ENCODE assay signal across 17 cellular contexts in genomic region chr19:39520541-39521204, GRCh38. TPM values are rescaled to one million over a fixed set of nuclear protein-coding genes. Genes with fewer than 3 reads are reported as not detected.
DNase-seq lines count a peak whose midpoint lies in the region; ATAC-seq, FAIRE-seq and TF ChIP-seq lines count a peak whose summit lies in the region.
"Had no signal": no experiment of that assay in that cellular context is flagged by ENCODE, and none has a peak within 500 bp of the region (broad histone marks: within the 10 kb centered on the region; RNA-seq: fewer than 3 reads in every experiment).

No MANE protein-coding gene starts in this region.

- H3K79me2 ChIP-seq in OCI-LY3 (ENCODE audit: low read length) (no peaks in the 10 kb centered on the region), parathyroid adenoma (no peaks in the 10 kb centered on the region)

- H3K27ac Mint-ChIP-seq in WTC11, result no peak overlapping the region
- no peak overlapping the region for H3K27ac Mint-ChIP-seq in activated CD8-positive, alpha-beta T cell treated with anti-CD3 and anti-CD28 coated beads, Interleukin-2, amount 10 ng/mL, durations not matched to agents 7 days and 5 days
- H3K27ac Mint-ChIP-seq: H9 had no signal

- intact Hi-C loops in thyroid gland (cut with DNase I), result no loop called here

- CTCF ChIA-PET in A549 (lab: Yijun Ruan, JAX), result interaction anchor here (0.7 to 17.0 kb wide), 8 partner anchors 9 to 109 kb away, joined by 3 to 257 read pairs (median 8); partner anchors contain the start of genes EID2B and RPS16
- CTCF ChIA-PET in WTC11 (lab: Charles Lee), result interaction anchor here (1.2 to 3.3 kb wide), 3 partner anchors 8 to 23 kb away, joined by 3 to 21 read pairs (median 8); partner anchors contain the start of gene EID2B
- CTCF ChIA-PET in activated CD8-positive, alpha-beta T cell treated with anti-CD3 and anti-CD28 coated beads, Interleukin-2, amount 10 ng/mL, durations not matched to agents 7 days and 5 days (lab: Charles Lee), result interaction anchor here (2.0 kb wide), 1 partner anchor 12 kb away, joined by 8 read pairs; the partner anchor contains the start of gene EID2B

- TF ChIP-seq RAD21 in A549 (conservative IDR thresholded peaks at IDR 0.05 in 1 of 2, IDR thresholded peaks at IDR 0.05 in 1 of 2), result no peak

- WGBS in A549 (ENCODE audit: missing lambda C conversion rate), result 74% methylated on average over 7 of the region's 7 CpGs
- WGBS in thyroid gland, 2 donors, result 85 to 86% methylated on average over 7 of the region's 7 CpGs

- no peak for TF ChIP-seq EP300 in A549 (IDR thresholded peaks at IDR 0.05)

- H3K27me3 ChIP-seq in OCI-LY3 (ENCODE audit: low read depth, low read length), result no peaks in the 10 kb centered on the region
- no peaks in the 10 kb centered on the region for H3K27me3 ChIP-seq in parathyroid adenoma (ENCODE audit: control insufficient read depth, insufficient read depth, low read length)
- H3K27me3 ChIP-seq in thyroid gland, result no peaks in the 10 kb centered on the region

- H3K4me1 Mint-ChIP-seq in WTC11, result peaks cover 24% of the 10 kb centered on the region
- peaks cover 6% of the 10 kb centered on the region for H3K4me1 Mint-ChIP-seq in activated CD8-positive, alpha-beta T cell treated with anti-CD3 and anti-CD28 coated beads, Interleukin-2, amount 10 ng/mL, durations not matched to agents 7 days and 5 days (ENCODE audit: low read depth)

- TF ChIP-seq CTCF in A549 (IDR thresholded peaks at IDR 0.05) (no peak), OCI-LY3 (IDR thresholded peaks at IDR 0.05; ENCODE audit: low read depth, low read length) (no peak), parathyroid adenoma (IDR thresholded peaks at IDR 0.05) (no peak), thyroid gland (IDR thresholded peaks at IDR 0.05) (no peak), WTC11 (IDR thresholded peaks at IDR 0.05) (no peak)

- H3K27me3 Mint-ChIP-seq in WTC11 (ENCODE audit: low read depth), result no peaks in the 10 kb centered on the region; the same call in 1 of the 2 replicates
- H3K27me3 Mint-ChIP-seq in activated CD8-positive, alpha-beta T cell treated with anti-CD3 and anti-CD28 coated beads, Interleukin-2, amount 10 ng/mL, durations not matched to agents 7 days and 5 days (ENCODE audit: low read depth), result peaks cover 15% of the 10 kb centered on the region

- no peak overlapping the region for H3K27ac ChIP-seq in A549
- H3K27ac ChIP-seq in OCI-LY3 (ENCODE audit: low read length), result peak overlapping the region; percentile 23; the same call in 1 of the 2 replicates
- H3K27ac ChIP-seq in parathyroid adenoma, result peak overlapping the region; percentile 86
- H3K27ac ChIP-seq in thyroid gland, result peak overlapping the region; percentile 87 to 90 (median 89)
- H3K27ac ChIP-seq: BLaER1 had no signal

- H2AFZ ChIP-seq in OCI-LY3 (ENCODE audit: low read depth, low read length), result no peak overlapping the region; the same call in 1 of the 2 replicates
- peak overlapping the region; percentile 75 for H2AFZ ChIP-seq in parathyroid adenoma

- no peak for ATAC-seq in A549
- no peak for ATAC-seq in WTC11
- no peak for ATAC-seq in activated CD8-positive, alpha-beta T cell treated with anti-CD3 and anti-CD28 coated beads, Interleukin-2, amount 10 ng/mL, durations not matched to agents 7 days and 5 days

- H3K4me2 ChIP-seq in A549, result no peak overlapping the region
- peak overlapping the region; percentile 62 for H3K4me2 ChIP-seq in OCI-LY3 (ENCODE audit: low read length)
- peak overlapping the region; percentile 61 for H3K4me2 ChIP-seq in parathyroid adenoma (ENCODE audit: low read length)
- H3K4me2 ChIP-seq: BLaER1 had no signal

- FAIRE-seq in A549 (lab: Jason Lieb, UNC), result peak; percentile 36
- FAIRE-seq: H1 had no signal

- H3K9ac ChIP-seq in OCI-LY3 (ENCODE audit: low read length) (no peak overlapping the region), parathyroid adenoma (no peak overlapping the region)
- H3K9ac ChIP-seq: BLaER1 had no signal

- H3K36me3 ChIP-seq in OCI-LY3 (replicated peaks; ENCODE audit: low read depth, low read length) (peaks cover 23% of the 10 kb centered on the region), parathyroid adenoma (ENCODE audit: control insufficient read depth, insufficient read depth, low read length) (no peaks in the 10 kb centered on the region), thyroid gland (no peaks in the 10 kb centered on the region)
- H3K36me3 ChIP-seq: BLaER1 had no signal

- H3K4me1 ChIP-seq in A549 (peaks cover 6% of the 10 kb centered on the region; the same call in 2 of the 3 replicates), OCI-LY3 (ENCODE audit: low read length) (peaks cover 46% of the 10 kb centered on the region), parathyroid adenoma (peaks cover 18% of the 10 kb centered on the region), thyroid gland (peaks cover 13 to 40% of the 10 kb centered on the region in 2 donors)

- H3K4me3 ChIP-seq in A549, result no peak overlapping the region
- H3K4me3 ChIP-seq in OCI-LY3 (ENCODE audit: low read length), result no peak overlapping the region
- peak overlapping the region; percentile 51 for H3K4me3 ChIP-seq in parathyroid adenoma (ENCODE audit: low read depth, low read length)
- no peak overlapping the region for H3K4me3 ChIP-seq in thyroid gland (replicated peaks in 1 of 3)
- H3K4me3 ChIP-seq: BLaER1 had no signal

- POLR2A ChIA-PET in A549 (lab: Yijun Ruan, JAX), result interaction anchor here (0.6 to 1.1 kb wide), 3 partner anchors 9 to 40 kb away, joined by 3 to 8 read pairs (median 5); partner anchors contain the start of gene TIMM50
- POLR2A ChIA-PET in WTC11 (lab: Charles Lee), result interaction anchor here (0.7 kb wide), 1 partner anchor 33 kb away, joined by 4 read pairs; no protein-coding TSS in a partner anchor
- POLR2A ChIA-PET in activated CD8-positive, alpha-beta T cell treated with anti-CD3 and anti-CD28 coated beads, Interleukin-2, amount 10 ng/mL, durations not matched to agents 7 days and 5 days (lab: Charles Lee), result interaction anchor here (2.2 kb wide), 1 partner anchor 85 kb away, joined by 7 read pairs; the partner anchor contains the start of gene RPS16

- H3K9me3 ChIP-seq in A549 (no peaks in the 10 kb centered on the region), OCI-LY3 (ENCODE audit: insufficient read depth, low read length) (no peaks in the 10 kb centered on the region; the same call in 1 of the 2 replicates), parathyroid adenoma (ENCODE audit: control insufficient read depth, low read length) (no peaks in the 10 kb centered on the region), thyroid gland (no peaks in the 10 kb centered on the region)

- DNase-seq in A549 (ENCODE audit: low read depth in 1 of 2, low spot score in 1 of 2) (no peak), thyroid gland (no peak), WTC11 (ENCODE audit: low spot score) (no peak), cerebellar nuclear complex (lab: John Stamatoyannopoulos, UW) (no peak)
- DNase-seq in activated CD8-positive, alpha-beta T cell treated with anti-CD3 and anti-CD28 coated beads, Interleukin-2, amount 10 ng/mL, durations not matched to agents 7 days and 5 days, result no peak
- DNase-seq: Calu3; CD4-positive, alpha-beta memory T cell; GF-D8; H9 had no signal

- no peak overlapping the region for H3K4me3 Mint-ChIP-seq in WTC11
- no peak overlapping the region for H3K4me3 Mint-ChIP-seq in activated CD8-positive, alpha-beta T cell treated with anti-CD3 and anti-CD28 coated beads, Interleukin-2, amount 10 ng/mL, durations not matched to agents 7 days and 5 days
- H3K4me3 Mint-ChIP-seq: CD4-positive, alpha-beta memory T cell; H9 had no signal

- no peaks in the 10 kb centered on the region; the same call in 1 of the 2 replicates for H3K9me3 Mint-ChIP-seq in WTC11
- H3K9me3 Mint-ChIP-seq in activated CD8-positive, alpha-beta T cell treated with anti-CD3 and anti-CD28 coated beads, Interleukin-2, amount 10 ng/mL, durations not matched to agents 7 days and 5 days (ENCODE audit: insufficient read depth), result no peaks in the 10 kb centered on the region
- H3K9me3 Mint-ChIP-seq: H9 had no signal

- TF ChIP-seq POLR2A in A549 (IDR thresholded peaks at IDR 0.05; ENCODE audit: low read length) (no peak), thyroid gland (IDR thresholded peaks at IDR 0.05) (no peak)

- no peaks in the 10 kb centered on the region for H4K20me1 ChIP-seq in OCI-LY3 (ENCODE audit: insufficient read depth, low read length)
- H4K20me1 ChIP-seq: BLaER1 had no signal

- H3K36me3 Mint-ChIP-seq in WTC11, result peaks cover 16% of the 10 kb centered on the region
- no peaks in the 10 kb centered on the region for H3K36me3 Mint-ChIP-seq in activated CD8-positive, alpha-beta T cell treated with anti-CD3 and anti-CD28 coated beads, Interleukin-2, amount 10 ng/mL, durations not matched to agents 7 days and 5 days (ENCODE audit: low read depth)
- H3K36me3 Mint-ChIP-seq: CD4-positive, alpha-beta memory T cell had no signal

RNA-seq across cellular contexts. Expression of gene SELENOV, which starts 5.7 kb away (rescaled TPM):
- polyA plus RNA-seq in A549 (2011; rRNA removed) (not detected in 2 replicates), A549 (2017; fragmentation: RNase III; extraction: RNeasy Plus Mini Kit Qiagen cat#74134 plus additional on column Dnase treatment) (not detected in 3 replicates)
- polyA plus RNA-seq in A549 (2012; cell fraction: cytosol; rRNA removed), result not detected in 2 replicates
- polyA plus RNA-seq in A549 (2012; cell fraction: nucleus; rRNA removed), result 0.06 and 0.10 TPM in 2 replicates
- polyA minus RNA-seq in A549 (2011; rRNA and poly(A)+ RNA removed), result not detected in 2 replicates
- total RNA-seq in thyroid gland (1 to 10 TPM; 2.5 to 4.4 (median 3.3) TPM), WTC11 (2021) (12.6 to 15.4 TPM (median 15.1 TPM) in 3 replicates)
- not detected for total RNA-seq in activated CD8-positive, alpha-beta T cell treated with anti-CD3 and anti-CD28 coated beads, Interleukin-2, amount 10 ng/mL, durations not matched to agents 7 days and 5 days
- total RNA-seq: A673; Calu3; CD4-positive, alpha-beta memory T cell; HT-29 had no signal
- polyA plus RNA-seq: AG04450; CD14-positive monocyte; CD4-positive, alpha-beta memory T cell had no signal

RNA-seq across cellular contexts. Expression of gene EID2B, which starts 12.0 kb away (rescaled TPM):
- polyA plus RNA-seq in A549 (2011; rRNA removed) (9.4 and 10.9 TPM in 2 replicates), A549 (2017; fragmentation: RNase III; extraction: RNeasy Plus Mini Kit Qiagen cat#74134 plus additional on column Dnase treatment) (9.2 to 10.1 TPM (median 9.3 TPM) in 3 replicates)
- 10.0 and 18.0 TPM in 2 replicates for polyA plus RNA-seq in A549 (2012; cell fraction: cytosol; rRNA removed)
- polyA plus RNA-seq in A549 (2012; cell fraction: nucleus; rRNA removed), result 6.0 and 7.8 TPM in 2 replicates
- 2.3 and 3.1 TPM in 2 replicates for polyA minus RNA-seq in A549 (2011; rRNA and poly(A)+ RNA removed)
- total RNA-seq in thyroid gland (1 to 10 TPM; 2.4 to 7.1 (median 4.4) TPM), WTC11 (2021) (2.7 to 3.6 TPM (median 2.7 TPM) in 3 replicates)
- total RNA-seq in activated CD8-positive, alpha-beta T cell treated with anti-CD3 and anti-CD28 coated beads, Interleukin-2, amount 10 ng/mL, durations not matched to agents 7 days and 5 days, result 1 to 10 TPM; 4.1 to 4.3 TPM

RNA-seq across cellular contexts. Expression of gene EID2, which starts 19.3 kb away (rescaled TPM):
- 23.2 and 26.1 TPM in 2 replicates for polyA plus RNA-seq in A549 (2011; rRNA removed)
- polyA plus RNA-seq in A549 (2012; cell fraction: cytosol; rRNA removed), result 23.9 and 34.5 TPM in 2 replicates
- polyA plus RNA-seq in A549 (2012; cell fraction: nucleus; rRNA removed), result 20.3 and 22.4 TPM in 2 replicates
- 49.2 to 53.0 TPM (median 52.9 TPM) in 3 replicates for polyA plus RNA-seq in A549 (2017; fragmentation: RNase III; extraction: RNeasy Plus Mini Kit Qiagen cat#74134 plus additional on column Dnase treatment)
- polyA minus RNA-seq in A549 (2011; rRNA and poly(A)+ RNA removed), result 5.7 TPM in 2 replicates
- total RNA-seq in thyroid gland, result 10 to 100 TPM; 15.3 to 24.4 (median 19.8) TPM
- 21.5 to 24.0 TPM (median 23.7 TPM) in 3 replicates for total RNA-seq in WTC11 (2021)
- total RNA-seq in activated CD8-positive, alpha-beta T cell treated with anti-CD3 and anti-CD28 coated beads, Interleukin-2, amount 10 ng/mL, durations not matched to agents 7 days and 5 days, result 10 to 100 TPM; 18.9 to 19.9 TPM

RNA-seq across cellular contexts. Expression of gene DLL3, which starts 21.9 kb away (rescaled TPM):
- polyA plus RNA-seq in A549 (2011; rRNA removed), result 6.8 and 8.3 TPM in 2 replicates
- polyA plus RNA-seq in A549 (2012; cell fraction: cytosol; rRNA removed), result 14.9 and 18.9 TPM in 2 replicates
- polyA plus RNA-seq in A549 (2012; cell fraction: nucleus; rRNA removed), result 10.6 and 11.5 TPM in 2 replicates
- polyA plus RNA-seq in A549 (2017; fragmentation: RNase III; extraction: RNeasy Plus Mini Kit Qiagen cat#74134 plus additional on column Dnase treatment), result 6.7 TPM in 3 replicates
- polyA minus RNA-seq in A549 (2011; rRNA and poly(A)+ RNA removed), result 3.3 and 3.5 TPM in 2 replicates
- under 1 TPM in 1 of 4 donors, not detected in 3; 0.56 TPM for total RNA-seq in thyroid gland
- 16.4 to 23.9 TPM (median 21.6 TPM) in 3 replicates for total RNA-seq in WTC11 (2021)
- under 1 TPM; 0.26 to 0.29 TPM for total RNA-seq in activated CD8-positive, alpha-beta T cell treated with anti-CD3 and anti-CD28 coated beads, Interleukin-2, amount 10 ng/mL, durations not matched to agents 7 days and 5 days
- polyA plus RNA-seq: CD14-positive monocyte had no signal

RNA-seq across cellular contexts. Expression of gene TIMM50, which starts 40.0 kb away (rescaled TPM):
- polyA plus RNA-seq in A549 (2011; rRNA removed) (234 and 246 TPM in 2 replicates), A549 (2017; fragmentation: RNase III; extraction: RNeasy Plus Mini Kit Qiagen cat#74134 plus additional on column Dnase treatment) (196 to 206 TPM (median 204 TPM) in 3 replicates)
- 370 and 374 TPM in 2 replicates for polyA plus RNA-seq in A549 (2012; cell fraction: cytosol; rRNA removed)
- polyA plus RNA-seq in A549 (2012; cell fraction: nucleus; rRNA removed), result 384 and 439 TPM in 2 replicates
- 284 and 290 TPM in 2 replicates for polyA minus RNA-seq in A549 (2011; rRNA and poly(A)+ RNA removed)
- total RNA-seq in thyroid gland (10 to 100 TPM; 74.4 to 86.5 (median 84.5) TPM), WTC11 (2021) (136 to 154 TPM (median 137 TPM) in 3 replicates)
- 10 to 100 TPM; 56.1 to 65.9 TPM for total RNA-seq in activated CD8-positive, alpha-beta T cell treated with anti-CD3 and anti-CD28 coated beads, Interleukin-2, amount 10 ng/mL, durations not matched to agents 7 days and 5 days

Comparison
In these comparisons a context has a peak if more than half of its experiments do, and no peak if none do; other contexts are left out.
1. H3K27ac ChIP-seq: peak in OCI-LY3 (single experiment), parathyroid adenoma (single experiment) and thyroid gland (3 of 3); none in A549 (0 of 2).